8 cellular contexts compared by ENCODE assay signal in the genomic region with DNA sequence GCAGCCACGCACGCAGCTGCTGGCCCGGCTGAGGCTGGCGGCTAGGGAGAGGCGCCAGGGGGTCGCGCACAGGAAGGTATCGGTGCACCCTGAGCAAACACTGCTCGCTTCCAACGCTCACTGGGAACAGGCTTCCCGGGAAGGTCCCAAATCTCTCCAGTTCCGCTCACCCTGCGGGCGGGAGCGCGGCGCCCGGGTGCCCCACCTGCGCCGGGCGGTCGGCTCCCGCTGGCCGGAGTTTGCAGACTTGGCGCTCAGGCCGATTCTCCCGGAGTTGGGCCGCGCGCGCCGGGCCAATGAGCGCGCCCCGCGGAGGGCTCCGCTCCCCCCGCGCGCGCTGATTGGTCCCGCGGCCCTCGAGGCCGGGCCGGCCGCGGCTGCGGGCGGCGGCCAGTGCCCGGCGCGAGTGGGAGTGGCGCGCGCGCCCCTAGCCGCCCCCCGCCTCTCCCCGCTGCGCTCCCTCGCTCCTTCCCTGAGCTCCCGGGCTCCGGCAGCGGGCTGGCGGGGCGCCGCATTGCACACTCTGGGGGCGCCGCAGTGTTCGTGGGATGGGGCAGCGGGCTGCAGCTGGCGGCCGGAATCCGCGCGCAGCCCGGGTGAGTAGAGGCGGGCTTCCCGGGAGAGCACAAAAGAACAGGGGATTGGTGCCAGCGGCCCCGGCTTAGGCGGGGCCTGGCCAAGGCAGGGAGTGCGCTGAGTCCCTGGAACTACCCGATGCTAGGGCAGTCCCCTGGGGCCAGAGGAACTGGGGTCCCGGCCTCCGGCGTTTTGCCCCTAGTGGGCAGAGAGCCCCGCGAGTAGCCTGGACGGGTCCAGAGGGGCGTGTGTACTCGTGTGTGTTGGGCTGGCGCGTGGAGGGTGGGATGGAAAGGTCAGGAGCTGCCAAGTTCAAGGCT. TPM values are rescaled to one million over a fixed set of nuclear protein-coding genes. Genes with fewer than 3 reads are reported as not detected.
A peak's percentile ranks its signal among the peaks of the same experiment; 100 is the strongest.
DNase-seq lines count a peak whose midpoint lies in the region; ATAC-seq and TF ChIP-seq lines count a peak whose summit lies in the region.

A gene with protein sequence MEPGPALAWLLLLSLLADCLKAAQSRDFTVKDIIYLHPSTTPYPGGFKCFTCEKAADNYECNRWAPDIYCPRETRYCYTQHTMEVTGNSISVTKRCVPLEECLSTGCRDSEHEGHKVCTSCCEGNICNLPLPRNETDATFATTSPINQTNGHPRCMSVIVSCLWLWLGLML (plus strand): TSS at position 461 of the 896 bp plus-strand sequence. CDS start 107,122 bp downstream, outside the sequence.

- no peaks in the 10 kb centered on the region for H3K36me3 ChIP-seq in BJ (ENCODE audit: control insufficient read depth, insufficient read depth, low read length)

- H3K27me3 ChIP-seq in BJ (ENCODE audit: control insufficient read depth, insufficient read depth, low read length), result no peaks in the 10 kb centered on the region; the same call in 1 of the 2 replicates

- peak; percentile 9 for DNase-seq in BJ (ENCODE audit: low read depth)
- peak; percentile 70 for DNase-seq in NCI-H526 treated with DMSO at 0.1 percent for 48 hours (lab: John Stamatoyannopoulos, UW)
- DNase-seq in T47D (ENCODE audit: low read depth in 1 of 2, low spot score in 1 of 2), result peak; percentile 84 to 87
- peak; percentile 70 for DNase-seq in iris pigment epithelial cell (ENCODE audit: low read depth)
- DNase-seq in skeletal muscle cell (ENCODE audit: low read depth), result peak; percentile 11
- no peak for DNase-seq in GM19240 (ENCODE audit: insufficient read length, low spot score)

- H3K4me3 ChIP-seq in BJ (ENCODE audit: low read depth, low read length) (peak within 1 kb of the TSS; percentile 71), skeletal muscle cell (ENCODE audit: low read depth, low read length) (peak within 1 kb of the TSS; percentile 61)

- in situ Hi-C loops in T47D (cut with HindIII; ENCODE audit: low pct_unique_long_range_greater_than_20kb, low sequenced_read_pairs), result no loop called here

- POLR2A ChIA-PET in BJ (lab: Charles Lee), result no interaction called here

- ATAC-seq in GM19324 (IDR thresholded peaks at IDR 0.05; ENCODE audit: low FRiP score, unreplicated experiment) (peak; percentile 81), HG03342 (IDR thresholded peaks at IDR 0.05; ENCODE audit: unreplicated experiment) (peak; percentile 58)

- TF ChIP-seq CTCF in BJ (IDR thresholded peaks at IDR 0.05; ENCODE audit: insufficient read depth, low read depth, low read length), result 0 out of 2 replicates have a peak, but pooled peaks have one; percentile 17

- CTCF ChIA-PET in BJ (lab: Yijun Ruan, JAX), result interaction anchor here (0.5 to 1.3 kb wide), 9 partner anchors 13 to 313 kb away, joined by 3 to 5 read pairs (median 3); no protein-coding TSS in a partner anchor

RNA-seq across cellular contexts. Expression of the gene that starts here (rescaled TPM):
- polyA plus RNA-seq in BJ (2011; rRNA removed), result 7.1 and 9.4 TPM in 2 replicates
- 9.8 TPM in 2 replicates for polyA minus RNA-seq in BJ (2011; rRNA and poly(A)+ RNA removed)
